8 cellular contexts compared by ENCODE assay signal in genomic region chr2:64525323-64525625, GRCh38. TPM values are rescaled to one million over a fixed set of nuclear protein-coding genes. Genes with fewer than 3 reads are reported as not detected.
A peak's percentile ranks its signal among the peaks of the same experiment; 100 is the strongest.
DNase-seq lines count a peak whose midpoint lies in the region; ATAC-seq and TF ChIP-seq lines count a peak whose summit lies in the region.

No MANE protein-coding gene starts in this region.

- peak overlapping the region; percentile 100 for H3K4me3 Mint-ChIP-seq in T-helper 2 cell treated with Interferon-gamma antibody and Interleukin-4, amounts not matched to agents 5 μg/mL and 100 μg/mL, for 36 hours
- H3K4me3 Mint-ChIP-seq in effector memory CD8-positive, alpha-beta T cell, result peak overlapping the region; percentile 96 to 99
- H3K4me3 Mint-ChIP-seq in neural progenitor cell, result peak overlapping the region; percentile 100

- H3K27me3 ChIP-seq in DND-41 (ENCODE audit: insufficient read depth, low read length, poor library complexity) (no peaks in the 10 kb centered on the region), neural progenitor cell (peaks cover 9% of the 10 kb centered on the region)

- H3K36me3 ChIP-seq in DND-41 (ENCODE audit: insufficient read depth, low read length) (no peaks in the 10 kb centered on the region), neural progenitor cell (no peaks in the 10 kb centered on the region)

- H4K20me1 ChIP-seq in DND-41 (ENCODE audit: insufficient read depth, low read length) (peaks cover 8% of the 10 kb centered on the region; the same call in 1 of the 2 replicates), neural progenitor cell (ENCODE audit: low read depth) (peaks cover 44% of the 10 kb centered on the region)

- no peaks in the 10 kb centered on the region for H3K9me3 Mint-ChIP-seq in T-helper 2 cell treated with Interferon-gamma antibody and Interleukin-4, amounts not matched to agents 5 μg/mL and 100 μg/mL, for 36 hours
- H3K9me3 Mint-ChIP-seq in effector memory CD8-positive, alpha-beta T cell, result no peaks in the 10 kb centered on the region
- H3K9me3 Mint-ChIP-seq in neural progenitor cell, result no peaks in the 10 kb centered on the region

- peak overlapping the region; percentile 78 for H3K9ac ChIP-seq in DND-41 (ENCODE audit: low read depth, low read length)
- peak overlapping the region; percentile 75 for H3K9ac ChIP-seq in neural progenitor cell

- peaks cover 38% of the 10 kb centered on the region for H3K4me1 ChIP-seq in DND-41 (ENCODE audit: insufficient read depth, low read length)
- peaks cover 10% of the 10 kb centered on the region for H3K4me1 ChIP-seq in neural progenitor cell

- H3K27ac Mint-ChIP-seq in T-helper 2 cell treated with Interferon-gamma antibody and Interleukin-4, amounts not matched to agents 5 μg/mL and 100 μg/mL, for 36 hours, result peak overlapping the region; percentile 100
- H3K27ac Mint-ChIP-seq in effector memory CD8-positive, alpha-beta T cell, result peak overlapping the region; percentile 97 to 98
- H3K27ac Mint-ChIP-seq in neural progenitor cell, result peak overlapping the region; percentile 96

- H3K4me3 ChIP-seq in DND-41 (ENCODE audit: low read depth in 1 of 2, low read length in 2 of 2), result peak overlapping the region; percentile 92 to 93
- H3K4me3 ChIP-seq in neural progenitor cell, result peak overlapping the region; percentile 93

- H2AFZ ChIP-seq in DND-41 (ENCODE audit: low read depth, low read length) (peak overlapping the region; percentile 67), neural progenitor cell (replicated peaks) (peak overlapping the region; percentile 83)

- H3K79me2 ChIP-seq in DND-41 (ENCODE audit: insufficient read depth, low read length), result peaks cover 57% of the 10 kb centered on the region
- H3K79me2 ChIP-seq in neural progenitor cell (ENCODE audit: low read depth), result peaks cover 58% of the 10 kb centered on the region

- peaks cover 11% of the 10 kb centered on the region for H3K36me3 Mint-ChIP-seq in T-helper 2 cell treated with Interferon-gamma antibody and Interleukin-4, amounts not matched to agents 5 μg/mL and 100 μg/mL, for 36 hours (ENCODE audit: low read depth)
- H3K36me3 Mint-ChIP-seq in effector memory CD8-positive, alpha-beta T cell (ENCODE audit: insufficient read depth), result peaks cover 15% of the 10 kb centered on the region
- no peaks in the 10 kb centered on the region for H3K36me3 Mint-ChIP-seq in neural progenitor cell

- peaks cover 40% of the 10 kb centered on the region for H3K4me1 Mint-ChIP-seq in T-helper 2 cell treated with Interferon-gamma antibody and Interleukin-4, amounts not matched to agents 5 μg/mL and 100 μg/mL, for 36 hours (ENCODE audit: low read depth)
- H3K4me1 Mint-ChIP-seq in effector memory CD8-positive, alpha-beta T cell (ENCODE audit: low read depth in 2 of 2), result peaks cover 25 to 26% of the 10 kb centered on the region in 2 donors
- peaks cover 23% of the 10 kb centered on the region for H3K4me1 Mint-ChIP-seq in neural progenitor cell

- H3K27me3 Mint-ChIP-seq in T-helper 2 cell treated with Interferon-gamma antibody and Interleukin-4, amounts not matched to agents 5 μg/mL and 100 μg/mL, for 36 hours (ENCODE audit: low read depth), result no peaks in the 10 kb centered on the region
- no peaks in the 10 kb centered on the region for H3K27me3 Mint-ChIP-seq in effector memory CD8-positive, alpha-beta T cell
- peaks cover 4% of the 10 kb centered on the region for H3K27me3 Mint-ChIP-seq in neural progenitor cell (ENCODE audit: insufficient read depth, low read depth)

- DNase-seq in DND-41 (no peak), neural progenitor cell (ENCODE audit: low spot score) (no peak), glomerular visceral epithelial cell (ENCODE audit: extremely low spot score) (no peak), NCI-H2107 (lab: John Stamatoyannopoulos, UW) (no peak), cerebellum (ENCODE audit: low spot score) (no peak)
- peak; percentile 45 for DNase-seq in T-helper 2 cell treated with Interferon-gamma antibody and Interleukin-4, amounts not matched to agents 5 μg/mL and 100 μg/mL, for 36 hours (ENCODE audit: low spot score)
- peak in 1 of 3 experiments; percentile 12 for DNase-seq in effector memory CD8-positive, alpha-beta T cell

- H3K4me2 ChIP-seq in DND-41 (ENCODE audit: insufficient read depth, low read length), result peak overlapping the region; percentile 98
- H3K4me2 ChIP-seq in neural progenitor cell, result peak overlapping the region; percentile 94

- H3K27ac ChIP-seq in DND-41 (ENCODE audit: low read length) (peak overlapping the region; percentile 63), neural progenitor cell (no peak overlapping the region)

- TF ChIP-seq CTCF in DND-41 (IDR thresholded peaks at IDR 0.05; ENCODE audit: borderline replicate concordance, extremely low read depth, low read length, poor library complexity, severe bottlenecking) (no peak), neural progenitor cell (IDR thresholded peaks at IDR 0.05) (no peak)

- no peaks in the 10 kb centered on the region for H3K9me3 ChIP-seq in DND-41 (ENCODE audit: insufficient read depth, low read length, severe bottlenecking)
- H3K9me3 ChIP-seq in neural progenitor cell (ENCODE audit: low read depth), result no peaks in the 10 kb centered on the region

- peaks cover 12% of the 10 kb centered on the region for H3F3A ChIP-seq in neural progenitor cell (ENCODE audit: low read depth)

- ATAC-seq in DND-41 (ENCODE audit: insufficient read depth, low read depth), result no peak
- ATAC-seq in HG02610 (IDR thresholded peaks at IDR 0.05; ENCODE audit: unreplicated experiment), result peak; percentile 30
- no peak for ATAC-seq in effector memory CD8-positive, alpha-beta T cell (replicated peaks)

RNA-seq across cellular contexts. Expression of gene AFTPH, which starts 1.1 kb away (rescaled TPM):
- total RNA-seq in neural progenitor cell (ENCODE audit: low replicate concordance) (26.3 and 32.2 TPM in 2 replicates), cerebellum (56.3 TPM)
